In the genomic region with DNA sequence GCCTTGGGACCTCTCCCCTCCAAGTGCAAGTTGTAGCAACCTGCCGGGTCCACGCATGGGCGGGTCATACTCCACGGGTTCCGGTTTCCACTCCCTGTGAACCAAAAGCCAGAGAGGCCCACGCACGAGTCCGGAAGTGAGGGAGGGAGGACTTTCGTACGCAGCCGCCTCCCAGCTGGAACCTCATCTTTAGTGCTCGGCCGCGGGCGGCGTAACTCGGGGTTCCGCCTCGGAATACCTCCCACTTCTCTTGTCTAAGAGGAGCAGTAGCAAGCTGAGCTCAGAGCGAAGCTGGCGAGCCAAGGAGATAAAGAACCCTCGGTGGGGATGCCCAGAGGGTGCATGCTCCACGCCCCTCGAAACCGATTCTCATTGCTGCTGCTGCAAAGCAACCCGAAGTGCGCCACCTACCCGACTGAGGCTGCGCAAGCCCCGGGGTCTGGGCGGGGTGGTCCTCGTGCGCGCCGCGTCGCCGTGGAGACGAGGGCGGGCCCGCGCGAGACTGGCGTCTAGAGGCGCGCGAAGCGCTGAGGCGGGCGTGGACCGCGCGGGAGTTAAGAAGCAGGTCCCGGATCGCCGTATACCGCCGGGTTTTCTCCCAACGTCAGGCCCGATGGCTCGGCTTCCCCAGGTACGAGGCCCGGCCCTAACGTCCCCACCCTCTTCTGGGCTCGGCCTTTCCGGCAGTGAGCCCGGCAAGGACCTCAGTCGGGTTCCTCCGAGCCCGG, we compare ENCODE assay signal across 8 cellular contexts. TPM values are rescaled to one million over a fixed set of nuclear protein-coding genes. Genes with fewer than 3 reads are reported as not detected.
DNase-seq lines count a peak whose midpoint lies in the region; TF ChIP-seq lines count a peak whose summit lies in the region.

Gene SFI1, plus strand, starts transcription at position 530 of the 728 bp plus-strand sequence. CDS start 11,749 bp downstream, outside the sequence.

- DNase-seq in GF-D8 (lab: John Stamatoyannopoulos, UW) (peak; percentile 89), HCEC 1CT (peak; percentile 86), MM.1S (peak; percentile 96), SJCRH30 (peak; percentile 88 to 90), foreskin melanocyte (peak; percentile 89), neuronal stem cell (ENCODE audit: low spot score) (peak; percentile 80)
- peak; percentile 86 to 97 (median 90) for DNase-seq in activated naive CD4-positive, alpha-beta T cell (lab: John Stamatoyannopoulos, UW)

- H4K91ac ChIP-seq in neuronal stem cell (ENCODE audit: low read depth, low read length, poor library complexity), result no peak within 1 kb of the TSS

- no peak within 1 kb of the TSS for H2BK12ac ChIP-seq in neuronal stem cell (ENCODE audit: low read length)

- peak within 1 kb of the TSS; percentile 2 for H2BK120ac ChIP-seq in neuronal stem cell (ENCODE audit: low read depth, low read length)

- peak within 1 kb of the TSS; percentile 94 for H4K8ac ChIP-seq in neuronal stem cell (ENCODE audit: low read depth, low read length)

- peak within 1 kb of the TSS; percentile 70 for H3K27ac ChIP-seq in MM.1S (ENCODE audit: low read length)
- no peak within 1 kb of the TSS; the same call in 1 of the 2 replicates for H3K27ac ChIP-seq in SJCRH30
- H3K27ac ChIP-seq in neuronal stem cell (replicated peaks; ENCODE audit: low read length), result peak within 1 kb of the TSS; percentile 76

- H3K9ac ChIP-seq in MM.1S (ENCODE audit: low read length) (peak within 1 kb of the TSS; percentile 78), neuronal stem cell (ENCODE audit: low read depth, low read length, poor library complexity) (peak within 1 kb of the TSS; percentile 87)

- H4K20me1 ChIP-seq in MM.1S (ENCODE audit: insufficient read depth, low read length), result no peaks in the 10 kb centered on the region

- H3K18ac ChIP-seq in neuronal stem cell (ENCODE audit: low read length), result peak within 1 kb of the TSS; percentile 98

- peak within 1 kb of the TSS; percentile 46 for H3K23ac ChIP-seq in neuronal stem cell (ENCODE audit: low read depth, low read length, poor library complexity)

- no peak within 1 kb of the TSS for H2BK5ac ChIP-seq in neuronal stem cell (ENCODE audit: low read length)

- H2BK15ac ChIP-seq in neuronal stem cell (ENCODE audit: low read length), result peak within 1 kb of the TSS; percentile 97

- peaks cover 35% of the 10 kb centered on the region for H3K79me2 ChIP-seq in MM.1S (ENCODE audit: low read length)

- no peaks in the 10 kb centered on the region for H3K27me3 ChIP-seq in MM.1S (replicated peaks; ENCODE audit: insufficient read depth, low read length)
- no peaks in the 10 kb centered on the region for H3K27me3 ChIP-seq in SJCRH30
- no peaks in the 10 kb centered on the region for H3K27me3 ChIP-seq in neuronal stem cell (ENCODE audit: control insufficient read depth in 3 of 3, insufficient read depth in 3 of 3, low read depth in 1 of 3, low read length in 3 of 3)

- H2AK5ac ChIP-seq in neuronal stem cell (ENCODE audit: low read depth, low read length), result no peak within 1 kb of the TSS

- H3F3A ChIP-seq in MM.1S (ENCODE audit: insufficient read depth, low read length), result peaks cover 35% of the 10 kb centered on the region

- H3K4ac ChIP-seq in neuronal stem cell (ENCODE audit: low read length), result no peak within 1 kb of the TSS

- H3K4me2 ChIP-seq in MM.1S (ENCODE audit: low read depth, low read length), result peak within 1 kb of the TSS; percentile 79
- H3K4me2 ChIP-seq in neuronal stem cell (ENCODE audit: insufficient read depth, low read length, poor library complexity, severe bottlenecking), result peak within 1 kb of the TSS; percentile 82

- H3K4me3 ChIP-seq in MM.1S (ENCODE audit: low read length) (peak within 1 kb of the TSS; percentile 96), SJCRH30 (peak within 1 kb of the TSS; percentile 71), neuronal stem cell (ENCODE audit: low read length in 2 of 2) (peak within 1 kb of the TSS; percentile 87 to 94)

- H3K4me1 ChIP-seq in MM.1S (ENCODE audit: low read length) (peaks cover 17% of the 10 kb centered on the region), SJCRH30 (peaks cover 12% of the 10 kb centered on the region), neuronal stem cell (ENCODE audit: control insufficient read depth in 2 of 2, insufficient read depth in 1 of 2, low read depth in 1 of 2, low read length in 2 of 2) (peaks cover 0 to 4% of the 10 kb centered on the region in 2 donors)

- H2AFZ ChIP-seq in MM.1S (ENCODE audit: low read length), result peak within 1 kb of the TSS; percentile 94
- peak within 1 kb of the TSS; percentile 98 for H2AFZ ChIP-seq in neuronal stem cell (ENCODE audit: low read length)

- no peaks in the 10 kb centered on the region for H3K36me3 ChIP-seq in MM.1S (replicated peaks; ENCODE audit: insufficient read depth, low read length)
- no peaks in the 10 kb centered on the region for H3K36me3 ChIP-seq in SJCRH30
- H3K36me3 ChIP-seq in neuronal stem cell (replicated peaks in 1 of 2; ENCODE audit: control insufficient read depth in 2 of 2, insufficient read depth in 2 of 2, low read length in 2 of 2), result peaks cover 0 to 15% of the 10 kb centered on the region in 2 donors

- peak; percentile 28 for TF ChIP-seq CTCF in MM.1S (IDR thresholded peaks at IDR 0.05; ENCODE audit: low read length)
- no peak for TF ChIP-seq CTCF in subcutaneous adipose tissue (IDR thresholded peaks at IDR 0.05; ENCODE audit: low read depth)

- H3K79me1 ChIP-seq in neuronal stem cell (ENCODE audit: low read depth, low read length), result peaks cover 1% of the 10 kb centered on the region

- H3K14ac ChIP-seq in neuronal stem cell (ENCODE audit: low read length), result peak within 1 kb of the TSS; percentile 59

- no peaks in the 10 kb centered on the region for H3K9me3 ChIP-seq in MM.1S (replicated peaks; ENCODE audit: insufficient read depth, low read length)
- no peaks in the 10 kb centered on the region for H3K9me3 ChIP-seq in SJCRH30 (replicated peaks)
- H3K9me3 ChIP-seq in neuronal stem cell (replicated peaks in 1 of 2; ENCODE audit: control insufficient read depth in 2 of 2, insufficient read depth in 1 of 2, low read depth in 1 of 2, low read length in 2 of 2), result peaks cover 3 to 10% of the 10 kb centered on the region in 2 donors

- WGBS in neuronal stem cell (ENCODE audit: extremely low coverage in 2 of 2, insufficient read length in 2 of 2, insufficient replicate concordance in 1 of 2), 2 donors, result no CpG with 5 or more reads among the region's 70 CpGs

- H3K9me2 ChIP-seq in MM.1S (replicated peaks; ENCODE audit: insufficient read depth, low read length), result no peaks in the 10 kb centered on the region

RNA-seq across cellular contexts. Expression of gene SFI1, which starts in this region (rescaled TPM):
- total RNA-seq in SJCRH30 (2014; rRNA removed; shearing (Covaris generic)), result 9.0 and 11.8 TPM in 2 replicates
- 17.9 TPM for polyA plus RNA-seq in neuronal stem cell (2013, experiment 1 of 2)
- 18.3 TPM for polyA plus RNA-seq in neuronal stem cell (2013, experiment 2 of 2)
- total RNA-seq in subcutaneous adipose tissue, result 10 to 100 TPM in 3 of 4 donors, 1 to 10 TPM in 1; 7.8 to 28.3 (median 23.2) TPM
